Comparison of ENCODE assay signal across 1 cellular context in genomic region chr3:4303187-4304123, GRCh38.
TF ChIP-seq lines count a peak whose summit lies in the region.

Gene SETMAR, plus strand, starts transcription at chr3:4303369. Its CDS starts 2 bp downstream, at chr3:4303371.

TF ChIP-seq in K562, 482 proteins besides CTCF, POLR2A, EP300 and RAD21 (continued from another document and continues in another):
- TF ChIP-seq ZBTB40 (IDR thresholded peaks at IDR 0.05) (peak; percentile 57; the same call in 1 of the 2 replicates), ZBTB40 (CRISPR knock-in tag; IDR thresholded peaks at IDR 0.05) (no peak; the same call in 1 of the 2 replicates), TEAD1 (CRISPR knock-in tag; IDR thresholded peaks at IDR 0.05) (peak; percentile 20 to 64; a peak in 2 of 4 replicates), NR2C2 (CRISPR knock-in tag; IDR thresholded peaks at IDR 0.05) (peak; percentile 75), NR2C2 (tag; IDR thresholded peaks at IDR 0.05) (peak; percentile 87), GTF2E2 (tag; IDR thresholded peaks at IDR 0.05) (peak; percentile 90), POLR2AphosphoS5 (IDR thresholded peaks at IDR 0.05; ENCODE audit: control insufficient read depth, insufficient read depth, low read depth, low read length) (peak; percentile 77), RB1 (IDR thresholded peaks at IDR 0.05; ENCODE audit: low read depth) (peak; percentile 96), ZNF639 (CRISPR knock-in tag; conservative IDR thresholded peaks at IDR 0.05 in 1 of 2, IDR thresholded peaks at IDR 0.05 in 1 of 2) (peak in 1 of 2 experiments; percentile 70; a peak in 2 of 4 replicates), NONO (IDR thresholded peaks at IDR 0.05; ENCODE audit: low read depth in 2 of 2, low read length in 1 of 2) (peak in 1 of 2 experiments; percentile 74; a peak in 1 of 4 replicates), ZNF253 (CRISPR knock-in tag; conservative IDR thresholded peaks at IDR 0.05) (no peak), CXXC5 (CRISPR knock-in tag; IDR thresholded peaks at IDR 0.05) (peak; percentile 93), CBX3 (IDR thresholded peaks at IDR 0.05; ENCODE audit: borderline replicate concordance in 1 of 2, low read length in 2 of 2) (0 out of 3 replicates have a peak, but pooled peaks of 1 of the 2 experiments have one; percentile 38), CHD2 (IDR thresholded peaks at IDR 0.05; ENCODE audit: low read depth, low read length) (no peak; the same call in 1 of the 2 replicates), CCNT2 (IDR thresholded peaks at IDR 0.05; ENCODE audit: borderline replicate concordance, extremely low read depth, insufficient read length, low read depth, low read length) (peak; percentile 65), ZNF224 (CRISPR knock-in tag; IDR thresholded peaks at IDR 0.05) (0 out of 2 replicates have a peak, but pooled peaks have one; percentile 14), POLR2G (IDR thresholded peaks at IDR 0.05; ENCODE audit: low read depth, low read length) (peak; percentile 91), TBP (optimal IDR thresholded peaks at IDR 0.05; ENCODE audit: low read depth, low read length) (peak; percentile 74), MAX (CRISPR knock-in tag; IDR thresholded peaks at IDR 0.05) (peak; percentile 78; the same call in 1 of the 2 replicates), BRCA1 (IDR thresholded peaks at IDR 0.05) (no peak), BRCA1 (CRISPR knock-in tag; IDR thresholded peaks at IDR 0.05) (no peak), SAFB (IDR thresholded peaks at IDR 0.05; ENCODE audit: borderline replicate concordance, low read depth, low read length) (no peak), ZNF232 (CRISPR knock-in tag; IDR thresholded peaks at IDR 0.05) (peak; percentile 46; the same call in 1 of the 2 replicates), E2F1 (CRISPR knock-in tag; IDR thresholded peaks at IDR 0.05) (peak; percentile 78; the same call in 1 of the 2 replicates), BHLHE40 (IDR thresholded peaks at IDR 0.05; ENCODE audit: low read length) (0 out of 2 replicates have a peak, but pooled peaks have one; percentile 24), LCOR (CRISPR knock-in tag; IDR thresholded peaks at IDR 0.05) (peak; percentile 29; the same call in 1 of the 2 replicates), TOE1 (IDR thresholded peaks at IDR 0.05; ENCODE audit: borderline replicate concordance) (peak; percentile 60; the same call in 1 of the 2 replicates), TOE1 (CRISPR knock-in tag; IDR thresholded peaks at IDR 0.05; ENCODE audit: borderline replicate concordance, low read depth) (no peak), TARDBP (IDR thresholded peaks at IDR 0.05) (peak; percentile 9; the same call in 1 of the 2 replicates), ZNF707 (CRISPR knock-in tag; conservative IDR thresholded peaks at IDR 0.05) (0 out of 2 replicates have a peak, but pooled peaks have one; percentile 3), HMGN3 (IDR thresholded peaks at IDR 0.05; ENCODE audit: borderline replicate concordance, extremely low read depth, insufficient read length, low read depth, low read length) (peak; percentile 62), FOXK2 (conservative IDR thresholded peaks at IDR 0.05 in 1 of 2, IDR thresholded peaks at IDR 0.05 in 1 of 2; ENCODE audit: low read depth in 2 of 2) (peak in 1 of 2 experiments; percentile 16; a peak in 2 of 4 replicates), ILF3 (IDR thresholded peaks at IDR 0.05; ENCODE audit: borderline replicate concordance) (no peak), GABPB1 (CRISPR knock-in tag; IDR thresholded peaks at IDR 0.05) (peak; percentile 69), ZBTB43 (CRISPR knock-in tag; IDR thresholded peaks at IDR 0.05) (no peak), HDAC1 (IDR thresholded peaks at IDR 0.05) (peak in 1 of 2 experiments; percentile 88; a peak in 2 of 4 replicates), TCF3 (CRISPR knock-in tag; IDR thresholded peaks at IDR 0.05) (no peak), CREM (IDR thresholded peaks at IDR 0.05; ENCODE audit: low read depth) (peak; percentile 73), ZNF175 (CRISPR knock-in tag; IDR thresholded peaks at IDR 0.05; ENCODE audit: low read depth) (peak; percentile 21; the same call in 1 of the 2 replicates), JUND (IDR thresholded peaks at IDR 0.05; ENCODE audit: borderline replicate concordance, low read depth, low read length) (peak; percentile 50), JUND (tag; IDR thresholded peaks at IDR 0.05; ENCODE audit: borderline replicate concordance, low read depth, low read length) (peak; percentile 6; the same call in 1 of the 3 replicates), NRF1 (conservative IDR thresholded peaks at IDR 0.05 in 1 of 2, IDR thresholded peaks at IDR 0.05 in 1 of 2) (peak; percentile 85 to 87), USF1 (CRISPR knock-in tag; IDR thresholded peaks at IDR 0.05) (peak; percentile 89), SREBF1 (IDR thresholded peaks at IDR 0.05; ENCODE audit: borderline replicate concordance, low read depth, low read length) (0 out of 2 replicates have a peak, but pooled peaks have one; percentile 18), CBX1 (IDR thresholded peaks at IDR 0.05; ENCODE audit: low read depth) (peak; percentile 43; the same call in 1 of the 2 replicates), SMAD1 (IDR thresholded peaks at IDR 0.05; ENCODE audit: low read depth, low read length, partially characterized antibody) (peak; percentile 36), PREB (CRISPR knock-in tag; IDR thresholded peaks at IDR 0.05) (no peak), SMAD3 (CRISPR knock-in tag; conservative IDR thresholded peaks at IDR 0.05) (0 out of 2 replicates have a peak, but pooled peaks have one; percentile 23), ZNF184 (CRISPR knock-in tag; IDR thresholded peaks at IDR 0.05) (no peak), ATF1 (CRISPR knock-in tag; IDR thresholded peaks at IDR 0.05) (no peak), ATF1 (tag; IDR thresholded peaks at IDR 0.05) (peak; percentile 84), PML (IDR thresholded peaks at IDR 0.05; ENCODE audit: low read length) (peak; percentile 79; the same call in 1 of the 2 replicates)
